Comparison of ENCODE assay signal across 25 cellular contexts in the genomic region with DNA sequence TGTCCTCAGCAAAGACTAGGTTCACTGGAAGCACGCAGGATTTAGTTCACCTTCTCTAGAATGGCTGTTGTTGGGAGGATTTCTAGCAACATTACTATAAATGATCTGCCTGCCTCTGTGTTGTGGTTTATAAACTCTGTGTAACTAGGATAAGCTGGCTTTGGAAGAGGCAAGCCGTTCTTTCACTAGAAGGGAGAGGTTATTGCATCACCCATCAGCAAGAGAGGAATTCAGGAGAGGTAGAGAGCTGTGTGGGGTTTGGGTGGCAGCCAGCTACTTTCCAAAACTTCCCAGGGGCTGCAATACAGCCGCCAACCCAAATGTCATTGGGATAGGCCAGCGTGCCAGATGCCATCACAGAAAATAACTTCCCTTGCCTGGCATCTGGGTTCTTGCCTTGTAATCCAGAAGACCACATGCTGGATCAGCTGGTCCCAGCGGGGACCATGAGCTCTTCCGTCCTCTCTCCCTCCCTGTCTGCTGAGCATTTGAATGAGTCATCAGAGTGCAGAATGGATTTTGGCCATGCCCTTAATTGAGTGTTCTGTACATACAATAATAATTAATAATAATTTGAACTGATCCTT.
A peak's percentile ranks its signal among the peaks of the same experiment; 100 is the strongest.
DNase-seq lines count a peak whose midpoint lies in the region; ATAC-seq, FAIRE-seq and TF ChIP-seq lines count a peak whose summit lies in the region.
"Had no signal": no experiment of that assay in that cellular context is flagged by ENCODE, and none has a peak within 500 bp of the region (broad histone marks: within the 10 kb centered on the region; RNA-seq: fewer than 3 reads in every experiment).

No MANE protein-coding gene starts in this region.

- no peak overlapping the region for H4K8ac ChIP-seq in H1 (ENCODE audit: extremely low read depth, insufficient read depth, low read length)

- POLR2A ChIA-PET in HepG2 (lab: Yijun Ruan, JAX), result no interaction called here
- POLR2A ChIA-PET in H1 (lab: Charles Lee; ENCODE audit: partially characterized antibody), result interaction anchor here (1.4 kb wide), 1 partner anchor 10 kb away, joined by 6 read pairs; no protein-coding TSS in a partner anchor

- H3K27ac ChIP-seq in HepG2 (ENCODE audit: extremely low read length, insufficient read depth, low read length) (no peak overlapping the region), right lobe of liver (no peak overlapping the region), H1 (ENCODE audit: low read depth, low read length) (no peak overlapping the region), prostate gland (no peak overlapping the region)
- H3K27ac ChIP-seq: GM23248 had no signal

- no peak overlapping the region for H4K5ac ChIP-seq in H1 (ENCODE audit: insufficient read length, low read depth, low read length)

- intact Hi-C loops in HepG2 (cut with micrococcal nuclease; ENCODE audit: unreplicated experiment) (no loop called here), right lobe of liver (cut with DNase I) (no loop called here), prostate gland (cut with DNase I) (no loop called here)

- H4K20me1 ChIP-seq in HepG2 (ENCODE audit: insufficient read depth, low read length) (no peaks in the 10 kb centered on the region), H1 (replicated peaks in 1 of 2; ENCODE audit: control insufficient read depth in 1 of 2, insufficient read depth in 2 of 2, low read length in 2 of 2) (no peaks in the 10 kb centered on the region)

- WGBS in HepG2 (ENCODE audit: low lambda C conversion rate), result 3% methylated on average over 6 of the region's 6 CpGs
- WGBS in right lobe of liver (ENCODE audit: insufficient coverage, low coverage, low lambda C conversion rate, missing lambda C conversion rate), result 33% methylated on average over 1 of the region's 6 CpGs
- WGBS in H1 (ENCODE audit: extremely low coverage in 1 of 2, insufficient coverage in 1 of 2, insufficient read length in 1 of 2, insufficient replicate concordance in 2 of 2, low coverage in 1 of 2, low lambda C conversion rate in 2 of 2, missing lambda C conversion rate in 1 of 2), 2 experiments, result 89% methylated on average over 6 of the region's 6 CpGs; no CpG with 5 or more reads in 1 of the 2 experiments
- 70% methylated on average over 6 of the region's 6 CpGs for WGBS in prostate gland

- no peak for TF ChIP-seq POLR2A in HepG2 (IDR thresholded peaks at IDR 0.05; ENCODE audit: insufficient read depth in 1 of 2, low read depth in 2 of 2, low read length in 2 of 2)
- no peak for TF ChIP-seq POLR2A in right lobe of liver (IDR thresholded peaks at IDR 0.05)
- no peak for TF ChIP-seq POLR2A in H1 (IDR thresholded peaks at IDR 0.05; ENCODE audit: control extremely low read depth in 1 of 2, low read depth in 2 of 2, low read length in 2 of 2)
- no peak for TF ChIP-seq POLR2A in prostate gland (IDR thresholded peaks at IDR 0.05)

- no peaks in the 10 kb centered on the region for H3K27me3 ChIP-seq in HepG2 (ENCODE audit: control insufficient read depth in 1 of 2, insufficient read depth in 2 of 2, low read length in 2 of 2)
- no peaks in the 10 kb centered on the region for H3K27me3 ChIP-seq in right lobe of liver
- H3K27me3 ChIP-seq in H1 (replicated peaks in 1 of 4; ENCODE audit: control insufficient read depth in 3 of 4, extremely low read depth in 1 of 4, insufficient read depth in 3 of 4, low read length in 3 of 4), result no peaks in the 10 kb centered on the region
- H3K27me3 ChIP-seq in prostate gland (replicated peaks; ENCODE audit: insufficient read depth), result no peaks in the 10 kb centered on the region
- H3K27me3 ChIP-seq: MG63 had no signal

- H3K79me1 ChIP-seq in H1 (ENCODE audit: low read depth, low read length), result no peaks in the 10 kb centered on the region

- H3K4me3 ChIP-seq in HepG2 (replicated peaks in 1 of 3; ENCODE audit: insufficient read depth in 1 of 3, low read depth in 2 of 3, low read length in 3 of 3) (no peak overlapping the region), right lobe of liver (no peak overlapping the region), H1 (ENCODE audit: extremely low read depth in 1 of 4, insufficient read depth in 2 of 4, low read depth in 3 of 4, low read length in 4 of 4) (no peak overlapping the region), prostate gland (no peak overlapping the region)
- H3K4me3 ChIP-seq: GM23248, HAP-1, MG63 had no signal

- no peak overlapping the region for H2AFZ ChIP-seq in HepG2 (ENCODE audit: low read length)
- H2AFZ ChIP-seq in H1 (ENCODE audit: low read length), result no peak overlapping the region
- H2AFZ ChIP-seq: GM23248 had no signal

- no peak overlapping the region for H2BK120ac ChIP-seq in H1 (replicated peaks; ENCODE audit: low read depth, low read length)

- no peak overlapping the region for H3K23ac ChIP-seq in H1 (ENCODE audit: insufficient read length)

- FAIRE-seq in HepG2 (lab: Jason Lieb, UNC) (no peak), H1 (lab: Jason Lieb, UNC) (no peak), urothelium cell line (lab: Jason Lieb, UNC) (no peak)
- FAIRE-seq: GM18507, HTR-8/SVneo had no signal

- H2AK5ac ChIP-seq in H1 (ENCODE audit: low read depth, low read length), result no peak overlapping the region

- no TSS peak for BruUV-seq in HepG2 (replicated peaks; lab: Mats Ljungman, UMichigan)

- in situ Hi-C loops in HepG2 (cut with HindIII; ENCODE audit: extremely low pct_ligation_motif_present, low pct_unique_long_range_greater_than_20kb), result no loop called here

- no peak overlapping the region for H2BK20ac ChIP-seq in H1 (ENCODE audit: low read length)

- no peak for TF ChIP-seq RAD21 in HepG2 (CRISPR knock-in tag; IDR thresholded peaks at IDR 0.05)
- TF ChIP-seq RAD21 in H1 (IDR thresholded peaks at IDR 0.05 in 1 of 2, conservative IDR thresholded peaks at IDR 0.05 in 1 of 2; ENCODE audit: low read depth in 2 of 2, low read length in 2 of 2), result no peak

- no peaks in the 10 kb centered on the region for H3K79me2 ChIP-seq in HepG2 (ENCODE audit: insufficient read depth, low read length)
- no peaks in the 10 kb centered on the region for H3K79me2 ChIP-seq in H1 (ENCODE audit: control insufficient read depth in 1 of 2, insufficient read depth in 2 of 2, low read length in 2 of 2)

- H3K23me2 ChIP-seq in H1 (ENCODE audit: low read depth, low read length), result no peaks in the 10 kb centered on the region; the same call in 1 of the 2 replicates

- no peaks in the 10 kb centered on the region for H3K36me3 ChIP-seq in HepG2 (replicated peaks in 1 of 2; ENCODE audit: control insufficient read depth in 1 of 2, insufficient read depth in 2 of 2, low read length in 2 of 2)
- H3K36me3 ChIP-seq in right lobe of liver, result no peaks in the 10 kb centered on the region
- no peaks in the 10 kb centered on the region for H3K36me3 ChIP-seq in H1 (ENCODE audit: control insufficient read depth in 2 of 4, insufficient read depth in 4 of 4, low read length in 3 of 4)
- H3K36me3 ChIP-seq in prostate gland, result no peaks in the 10 kb centered on the region
- H3K36me3 ChIP-seq: HAP-1, MG63 had no signal

- no peak overlapping the region for H3K56ac ChIP-seq in H1 (replicated peaks; ENCODE audit: insufficient read length, low read depth, low read length)

- peak overlapping the region; percentile 77; the same call in 1 of the 2 replicates for H2BK12ac ChIP-seq in H1 (ENCODE audit: low read depth, low read length)

- TF ChIP-seq EP300 in HepG2 (IDR thresholded peaks at IDR 0.05; ENCODE audit: low read depth in 2 of 2, low read length in 2 of 2) (no peak), HepG2 (CRISPR knock-in tag; IDR thresholded peaks at IDR 0.05; ENCODE audit: borderline replicate concordance) (no peak), H1 (IDR thresholded peaks at IDR 0.05; ENCODE audit: borderline replicate concordance in 1 of 2, low read depth in 2 of 2, low read length in 2 of 2) (no peak)

- H3K4me1 ChIP-seq in HepG2 (ENCODE audit: insufficient read depth, low read length), result no peaks in the 10 kb centered on the region
- H3K4me1 ChIP-seq in right lobe of liver, result no peaks in the 10 kb centered on the region
- peaks cover 2 to 4% (median 4%) of the 10 kb centered on the region in 4 experiments; a peak in 3 of 7 replicates for H3K4me1 ChIP-seq in H1 (replicated peaks in 1 of 4; ENCODE audit: control insufficient read depth in 3 of 4, insufficient read depth in 4 of 4, low read length in 3 of 4)
- no peaks in the 10 kb centered on the region for H3K4me1 ChIP-seq in prostate gland (replicated peaks)
- H3K4me1 ChIP-seq: HAP-1 had no signal

- H3K9me3 ChIP-seq in HepG2 (ENCODE audit: low read length) (no peaks in the 10 kb centered on the region), right lobe of liver (no peaks in the 10 kb centered on the region), H1 (ENCODE audit: insufficient read depth in 2 of 2, low read depth in 1 of 2, low read length in 1 of 2) (no peaks in the 10 kb centered on the region), prostate gland (no peaks in the 10 kb centered on the region)
- H3K9me3 ChIP-seq: HAP-1, MG63 had no signal

- no peak overlapping the region for H2BK5ac ChIP-seq in H1 (ENCODE audit: low read depth, low read length)

- CTCF ChIA-PET in HepG2 (lab: Yijun Ruan, JAX; ENCODE audit: low intra/inter-chr PET ratio, low total read pairs), result no interaction called here
- CTCF ChIA-PET in H1 (lab: Charles Lee; ENCODE audit: partially characterized antibody), result interaction anchor here (0.6 kb wide), 1 partner anchor 594 kb away, joined by 4 read pairs; no protein-coding TSS in a partner anchor

- H3K4ac ChIP-seq in H1 (replicated peaks; ENCODE audit: insufficient read length, low read depth, low read length), result no peak overlapping the region

- no peak overlapping the region for H3K14ac ChIP-seq in H1 (ENCODE audit: insufficient read length)

- no peak overlapping the region for H4K91ac ChIP-seq in H1 (replicated peaks; ENCODE audit: insufficient read length, low read length)

- H3K4me2 ChIP-seq in HepG2 (ENCODE audit: low read depth, low read length) (no peak overlapping the region), H1 (ENCODE audit: insufficient read depth in 1 of 2, low read depth in 2 of 2, low read length in 2 of 2) (no peak overlapping the region)

- 0 out of 2 replicates have a peak overlapping the region, but pooled peaks have one; percentile 5 for H2BK15ac ChIP-seq in H1 (ENCODE audit: low read length)

- TF ChIP-seq CTCF in HepG2 (CRISPR knock-in tag; IDR thresholded peaks at IDR 0.05) (no peak), right lobe of liver (IDR thresholded peaks at IDR 0.05) (no peak), H1 (IDR thresholded peaks at IDR 0.05; ENCODE audit: control extremely low read depth in 1 of 3, insufficient read depth in 1 of 3, low read depth in 1 of 3, low read length in 3 of 3) (no peak), prostate gland (IDR thresholded peaks at IDR 0.05) (no peak)

- no peak for ATAC-seq in HepG2
- ATAC-seq in right lobe of liver, result no peak
- no peak for ATAC-seq in GM18520 (IDR thresholded peaks at IDR 0.05; ENCODE audit: unreplicated experiment)
- ATAC-seq: PC-3 had no signal

- no peak for DNase-seq in HepG2 (ENCODE audit: low spot score)
- no peak for DNase-seq in right lobe of liver
- peak; percentile 1 for DNase-seq in NCI-H226
- DNase-seq in H1 (ENCODE audit: low read depth in 1 of 2, low spot score in 2 of 2), result no peak
- DNase-seq in urothelium cell line (ENCODE audit: low spot score), result peak; percentile 62
- DNase-seq in NCI-H1048 (lab: John Stamatoyannopoulos, UW), result no peak
- no peak for DNase-seq in prostate gland (ENCODE audit: low spot score)
- DNase-seq: Calu3; DMS79 treated with DMSO at 0.1 percent for 48 hours; GM23248; HFFc6; KG1; MG63; NCI-H187; NCI-H2081 treated with DMSO at 0.1 percent for 48 hours; NCI-H2171; NCI-H345; NCI-H524; NCI-H748 treated with DMSO at 0.1 percent for 48 hours; NK-92 treated with Interleukin-12 subunit alpha and Interleukin-12 subunit beta, amount 100 ng/mL, for 24 hours; PC-3 had no signal

- H3K9ac ChIP-seq in HepG2 (ENCODE audit: insufficient read depth, low read depth, low read length) (no peak overlapping the region), H1 (replicated peaks in 1 of 4; ENCODE audit: extremely low read depth in 1 of 4, low read depth in 3 of 4, low read length in 3 of 4) (no peak overlapping the region)
- H3K9ac ChIP-seq: GM23248 had no signal

- no peak overlapping the region; the same call in 1 of the 2 replicates for H3K18ac ChIP-seq in H1 (ENCODE audit: extremely low read depth, low read length)

Comparison
In these comparisons a context has a peak if more than half of its experiments do, and no peak if none do; other contexts are left out.
1. DNase-seq: peak in NCI-H226 (single experiment) and urothelium cell line (single experiment); none in HepG2 (single experiment), right lobe of liver (0 of 3), H1 (0 of 2), NCI-H1048 (single experiment) and prostate gland (single experiment).